Comparison of ENCODE assay signal across 9 cellular contexts in the genomic region with DNA sequence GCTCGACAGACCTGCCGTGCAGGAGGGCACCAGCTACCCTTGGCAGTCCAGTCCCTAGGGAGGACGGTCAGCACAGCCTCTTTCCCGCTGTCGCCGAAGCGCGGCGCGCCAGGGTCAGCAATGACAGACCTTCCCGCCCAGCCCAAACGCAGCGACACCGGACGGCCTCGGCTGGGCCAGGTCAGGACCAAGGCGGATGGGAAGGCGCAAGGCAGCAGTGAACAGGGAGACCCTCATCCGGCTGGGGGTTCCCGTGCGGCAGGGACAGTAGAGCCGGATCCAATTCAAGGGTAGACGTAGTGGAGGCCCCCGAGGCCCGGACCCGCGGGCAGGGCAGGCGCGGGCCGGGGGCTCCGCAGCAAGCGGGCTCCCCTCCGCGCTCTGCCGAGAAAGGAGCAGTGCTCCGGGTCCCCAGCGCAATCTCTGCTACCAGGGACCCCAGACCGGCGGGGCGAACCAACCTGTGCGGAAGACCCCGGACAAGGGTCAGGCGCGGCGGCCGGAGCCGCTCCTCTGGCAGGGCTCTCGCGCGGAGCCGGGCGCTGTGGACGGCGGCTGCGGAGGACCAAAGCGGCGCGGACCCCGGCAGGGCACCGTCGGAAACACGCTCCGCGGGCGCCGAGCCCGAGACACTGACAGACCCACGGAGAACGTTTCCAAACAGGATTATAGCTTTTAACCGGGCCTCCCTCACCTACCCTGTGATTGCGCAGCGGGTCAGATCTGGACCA. TPM values are rescaled to one million over a fixed set of nuclear protein-coding genes. Genes with fewer than 3 reads are reported as not detected.
DNase-seq lines count a peak whose midpoint lies in the region; ATAC-seq and TF ChIP-seq lines count a peak whose summit lies in the region.
"Had no signal": no experiment of that assay in that cellular context is flagged by ENCODE, and none has a peak within 500 bp of the region (broad histone marks: within the 10 kb centered on the region; RNA-seq: fewer than 3 reads in every experiment).

A gene with protein sequence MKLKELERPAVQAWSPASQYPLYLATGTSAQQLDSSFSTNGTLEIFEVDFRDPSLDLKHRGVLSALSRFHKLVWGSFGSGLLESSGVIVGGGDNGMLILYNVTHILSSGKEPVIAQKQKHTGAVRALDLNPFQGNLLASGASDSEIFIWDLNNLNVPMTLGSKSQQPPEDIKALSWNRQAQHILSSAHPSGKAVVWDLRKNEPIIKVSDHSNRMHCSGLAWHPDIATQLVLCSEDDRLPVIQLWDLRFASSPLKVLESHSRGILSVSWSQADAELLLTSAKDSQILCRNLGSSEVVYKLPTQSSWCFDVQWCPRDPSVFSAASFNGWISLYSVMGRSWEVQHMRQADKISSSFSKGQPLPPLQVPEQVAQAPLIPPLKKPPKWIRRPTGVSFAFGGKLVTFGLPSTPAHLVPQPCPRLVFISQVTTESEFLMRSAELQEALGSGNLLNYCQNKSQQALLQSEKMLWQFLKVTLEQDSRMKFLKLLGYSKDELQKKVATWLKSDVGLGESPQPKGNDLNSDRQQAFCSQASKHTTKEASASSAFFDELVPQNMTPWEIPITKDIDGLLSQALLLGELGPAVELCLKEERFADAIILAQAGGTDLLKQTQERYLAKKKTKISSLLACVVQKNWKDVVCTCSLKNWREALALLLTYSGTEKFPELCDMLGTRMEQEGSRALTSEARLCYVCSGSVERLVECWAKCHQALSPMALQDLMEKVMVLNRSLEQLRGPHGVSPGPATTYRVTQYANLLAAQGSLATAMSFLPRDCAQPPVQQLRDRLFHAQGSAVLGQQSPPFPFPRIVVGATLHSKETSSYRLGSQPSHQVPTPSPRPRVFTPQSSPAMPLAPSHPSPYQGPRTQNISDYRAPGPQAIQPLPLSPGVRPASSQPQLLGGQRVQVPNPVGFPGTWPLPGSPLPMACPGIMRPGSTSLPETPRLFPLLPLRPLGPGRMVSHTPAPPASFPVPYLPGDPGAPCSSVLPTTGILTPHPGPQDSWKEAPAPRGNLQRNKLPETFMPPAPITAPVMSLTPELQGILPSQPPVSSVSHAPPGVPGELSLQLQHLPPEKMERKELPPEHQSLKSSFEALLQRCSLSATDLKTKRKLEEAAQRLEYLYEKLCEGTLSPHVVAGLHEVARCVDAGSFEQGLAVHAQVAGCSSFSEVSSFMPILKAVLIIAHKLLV (minus strand): TSS at position 541 of the 731 bp plus-strand sequence. CDS start 2,909 bp downstream, outside the sequence.

- H3K4me3 Mint-ChIP-seq in activated T-cell treated with anti-CD3 and anti-CD28 coated beads, Interleukin-2, amount 50 U/mL, for 72 hours, result peak within 1 kb of the TSS; percentile 42 to 58

- H3K9me3 ChIP-seq in thymus (ENCODE audit: control insufficient read depth), result no peaks in the 10 kb centered on the region

- no peak for TF ChIP-seq CTCF in lower leg skin (IDR thresholded peaks at IDR 0.05)

- ATAC-seq in activated T-cell treated with anti-CD3 and anti-CD28 coated beads, Interleukin-2, amount 50 U/mL, for 72 hours (replicated peaks in 1 of 2), result peak; percentile 13 to 16

- H3K27ac Mint-ChIP-seq in activated T-cell treated with anti-CD3 and anti-CD28 coated beads, Interleukin-2, amount 50 U/mL, for 72 hours, result peak within 1 kb of the TSS; percentile 36

- no peaks in the 10 kb centered on the region for H3K9me3 Mint-ChIP-seq in activated T-cell treated with anti-CD3 and anti-CD28 coated beads, Interleukin-2, amount 50 U/mL, for 72 hours

- H3K27ac ChIP-seq in thymus (ENCODE audit: low read depth), result no peak within 1 kb of the TSS
- H3K27ac ChIP-seq: VCaP had no signal

- H3K4me1 Mint-ChIP-seq in activated T-cell treated with anti-CD3 and anti-CD28 coated beads, Interleukin-2, amount 50 U/mL, for 72 hours (ENCODE audit: low read depth), result peaks cover 33% of the 10 kb centered on the region

- H3K27me3 ChIP-seq in thymus (ENCODE audit: control insufficient read depth, insufficient read depth), result peaks cover 2% of the 10 kb centered on the region

- intact Hi-C loops in lower leg skin (cut with DNase I; ENCODE audit: low total_unique reads), result loop anchor here (5.0 to 10.0 kb wide), 2 partner anchors 75 to 172 kb away; a partner anchor contains a TSS

- no peaks in the 10 kb centered on the region for H3K27me3 Mint-ChIP-seq in activated T-cell treated with anti-CD3 and anti-CD28 coated beads, Interleukin-2, amount 50 U/mL, for 72 hours (ENCODE audit: low read depth)

- no peak for TF ChIP-seq POLR2A in lower leg skin (IDR thresholded peaks at IDR 0.05)

- 33% methylated on average over 72 of the region's 72 CpGs for WGBS in thymus
- WGBS in lower leg skin, 2 donors, result 21 to 30% methylated on average over 42 to 45 of the region's 72 CpGs

- peaks cover 5% of the 10 kb centered on the region for H3K4me1 ChIP-seq in thymus (ENCODE audit: control insufficient read depth, insufficient read depth, low read length)

- H3K36me3 ChIP-seq in thymus (ENCODE audit: control insufficient read depth, insufficient read depth), result peaks cover 18% of the 10 kb centered on the region

- peaks cover 8 to 21% of the 10 kb centered on the region in 2 donors for H3K36me3 Mint-ChIP-seq in activated T-cell treated with anti-CD3 and anti-CD28 coated beads, Interleukin-2, amount 50 U/mL, for 72 hours (ENCODE audit: insufficient read depth in 2 of 2)

- no peak for DNase-seq in activated T-cell treated with anti-CD3 and anti-CD28 coated beads, Interleukin-2, amount 50 U/mL, for 72 hours
- no peak for DNase-seq in activated T-cell treated with anti-CD3 and anti-CD28 coated beads, Interleukin-2, amount 50 U/mL, for 1 hour
- peak; percentile 40 for DNase-seq in dermis blood vessel endothelial cell
- DNase-seq in lung microvascular endothelial cell (ENCODE audit: low read depth in 2 of 2), result peak; percentile 18 to 59
- DNase-seq in lower leg skin (ENCODE audit: low spot score in 2 of 2), result no peak
- DNase-seq in D341Med (ENCODE audit: low spot score), result no peak
- no peak for DNase-seq in germinal center (ENCODE audit: low spot score)

- H3K4me3 ChIP-seq in thymus (ENCODE audit: low read length) (no peak within 1 kb of the TSS), lower leg skin (ENCODE audit: low read depth, poor library complexity, severe bottlenecking) (no peak within 1 kb of the TSS)

RNA-seq across cellular contexts. Expression of the gene that starts here (rescaled TPM):
- total RNA-seq in activated T-cell treated with anti-CD3 and anti-CD28 coated beads, Interleukin-2, amount 50 U/mL, for 72 hours, result 100 to 1,000 TPM in 1 of 2 donors, 10 to 100 TPM in 1; 76.5 to 106 TPM
- total RNA-seq in dermis blood vessel endothelial cell, result 1.2 and 5.3 TPM in 2 replicates
- total RNA-seq in lung microvascular endothelial cell, result 0.65 and 2.0 TPM in 2 replicates
- 70.7 TPM for polyA plus RNA-seq in thymus
- 10 to 100 TPM in 1 of 4 donors, 1 to 10 TPM in 3; 2.6 to 11.3 (median 5.8) TPM for total RNA-seq in lower leg skin

Comparison
In these comparisons a context has a peak if more than half of its experiments do, and no peak if none do; other contexts are left out.
1. RNA of the gene that starts here (total RNA-seq): 76.5 to 106 TPM in activated T-cell treated with anti-CD3 and anti-CD28 coated beads, Interleukin-2, amount 50 U/mL, for 72 hours; 2.6 to 11.3 TPM in lower leg skin, 1.2 to 5.3 TPM in dermis blood vessel endothelial cell and 0.65 to 2.0 TPM in lung microvascular endothelial cell; every median in the first group is over 4 times any median in the second.
2. DNase-seq: peak in dermis blood vessel endothelial cell (single experiment) and lung microvascular endothelial cell (2 of 2); none in activated T-cell treated with anti-CD3 and anti-CD28 coated beads, Interleukin-2, amount 50 U/mL, for 72 hours (0 of 2), activated T-cell treated with anti-CD3 and anti-CD28 coated beads, Interleukin-2, amount 50 U/mL, for 1 hour (single experiment), lower leg skin (0 of 2), D341Med (single experiment) and germinal center (single experiment).